In genomic region chr11:102422817-102423725, GRCh38 we compare ENCODE assay signal across 12 cellular contexts. TPM values are rescaled to one million over a fixed set of nuclear protein-coding genes. Genes with fewer than 3 reads are reported as not detected.
DNase-seq lines count a peak whose midpoint lies in the region; ATAC-seq, FAIRE-seq and TF ChIP-seq lines count a peak whose summit lies in the region.
"Had no signal": no experiment of that assay in that cellular context is flagged by ENCODE, and none has a peak within 500 bp of the region (broad histone marks: within the 10 kb centered on the region; RNA-seq: fewer than 3 reads in every experiment).

No MANE protein-coding gene starts in this region.

- H3K36me3 ChIP-seq in SK-N-MC (ENCODE audit: insufficient read depth, low read length), result peaks cover 24% of the 10 kb centered on the region
- H3K36me3 ChIP-seq in smooth muscle cell (ENCODE audit: low read depth), result no peaks in the 10 kb centered on the region
- peaks cover 6% of the 10 kb centered on the region; the same call in 1 of the 2 replicates for H3K36me3 ChIP-seq in MG63

- no peaks in the 10 kb centered on the region for H3K9me3 Mint-ChIP-seq in activated CD8-positive, alpha-beta memory T cell treated with anti-CD3 and anti-CD28 coated beads, Interleukin-2, amount 10 ng/mL, durations not matched to agents 7 days and 5 days (ENCODE audit: low read depth)
- H3K9me3 Mint-ChIP-seq: neural crest cell had no signal

- no peaks in the 10 kb centered on the region for H3K27me3 Mint-ChIP-seq in activated CD8-positive, alpha-beta memory T cell treated with anti-CD3 and anti-CD28 coated beads, Interleukin-2, amount 10 ng/mL, durations not matched to agents 7 days and 5 days

- H3F3A ChIP-seq in smooth muscle cell (ENCODE audit: low read depth), result no peaks in the 10 kb centered on the region

- H3K4me3 ChIP-seq in SK-N-MC (no peak overlapping the region), dorsolateral prefrontal cortex (no peak overlapping the region), smooth muscle cell (no peak overlapping the region), MG63 (no peak overlapping the region)

- H3K9me3 ChIP-seq in SK-N-MC (ENCODE audit: low read depth, low read length) (no peaks in the 10 kb centered on the region), smooth muscle cell (replicated peaks; ENCODE audit: low read depth) (no peaks in the 10 kb centered on the region), MG63 (no peaks in the 10 kb centered on the region)

- H3K27me3 ChIP-seq in dorsolateral prefrontal cortex, result no peaks in the 10 kb centered on the region
- H3K27me3 ChIP-seq in smooth muscle cell (ENCODE audit: low read depth), result no peaks in the 10 kb centered on the region
- no peaks in the 10 kb centered on the region for H3K27me3 ChIP-seq in MG63

- H3K36me3 Mint-ChIP-seq in activated CD8-positive, alpha-beta memory T cell treated with anti-CD3 and anti-CD28 coated beads, Interleukin-2, amount 10 ng/mL, durations not matched to agents 7 days and 5 days, result peaks cover 43% of the 10 kb centered on the region

- no peak overlapping the region for H2AFZ ChIP-seq in smooth muscle cell (ENCODE audit: low read depth)

- FAIRE-seq in GM12891 (lab: Jason Lieb, UNC), result no peak

- H3K4me2 ChIP-seq in smooth muscle cell, result peak overlapping the region; percentile 37

- H3K4me3 Mint-ChIP-seq in activated CD8-positive, alpha-beta memory T cell treated with anti-CD3 and anti-CD28 coated beads, Interleukin-2, amount 10 ng/mL, durations not matched to agents 7 days and 5 days, result no peak overlapping the region
- H3K4me3 Mint-ChIP-seq: neural crest cell had no signal

- H3K79me2 ChIP-seq in smooth muscle cell (ENCODE audit: low read depth), result peaks cover 4% of the 10 kb centered on the region

- no peak overlapping the region for H3K27ac Mint-ChIP-seq in activated CD8-positive, alpha-beta memory T cell treated with anti-CD3 and anti-CD28 coated beads, Interleukin-2, amount 10 ng/mL, durations not matched to agents 7 days and 5 days

- H3K27ac ChIP-seq in SK-N-MC (0 out of 2 replicates have a peak overlapping the region, but pooled peaks have one; percentile 27), dorsolateral prefrontal cortex (peak overlapping the region in 58 of 59 donors; percentile 5 to 98 (median 92)), smooth muscle cell (ENCODE audit: low read depth) (no peak overlapping the region)

- WGBS in smooth muscle cell (ENCODE audit: low lambda C conversion rate), result 35% methylated on average over 4 of the region's 4 CpGs

- ATAC-seq in activated CD8-positive, alpha-beta memory T cell treated with anti-CD3 and anti-CD28 coated beads, Interleukin-2, amount 10 ng/mL, durations not matched to agents 7 days and 5 days, result peak; percentile 30
- ATAC-seq: esophagus mucosa had no signal

- CTCF ChIA-PET in activated CD8-positive, alpha-beta memory T cell treated with anti-CD3 and anti-CD28 coated beads, Interleukin-2, amount 10 ng/mL, durations not matched to agents 7 days and 5 days (lab: Charles Lee), result interaction anchor here (1.0 kb wide), 1 partner anchor 21 kb away, joined by 4 read pairs; no protein-coding TSS in a partner anchor

- no peak overlapping the region for H3K9ac ChIP-seq in SK-N-MC (ENCODE audit: insufficient read length)
- no peak overlapping the region for H3K9ac ChIP-seq in smooth muscle cell (ENCODE audit: low read depth)

- no peak for TF ChIP-seq CTCF in dorsolateral prefrontal cortex (IDR thresholded peaks at IDR 0.05 in 54 of 56, conservative IDR thresholded peaks at IDR 0.05 in 2 of 56; ENCODE audit: low read depth in 1 of 56, partially characterized antibody in 56 of 56)
- no peak for TF ChIP-seq CTCF in smooth muscle cell (IDR thresholded peaks at IDR 0.05; ENCODE audit: borderline replicate concordance, insufficient read depth, poor library complexity, severe bottlenecking)

- DNase-seq in activated CD8-positive, alpha-beta memory T cell treated with anti-CD3 and anti-CD28 coated beads, Interleukin-2, amount 10 ng/mL, durations not matched to agents 7 days and 5 days, result no peak
- DNase-seq in activated CD8-positive, alpha-beta memory T cell treated with anti-CD3 and anti-CD28 coated beads, Interleukin-2, amount 50 U/mL, for 4 hours, result no peak
- DNase-seq in SK-N-MC (ENCODE audit: low read depth, low spot score) (no peak), dorsolateral prefrontal cortex (no peak), smooth muscle cell (lab: John Stamatoyannopoulos, UW; ENCODE audit: unreplicated experiment) (no peak), GM12891 (ENCODE audit: insufficient read length, low spot score) (no peak), DMS53 treated with DMSO at 0.1 percent for 48 hours (lab: John Stamatoyannopoulos, UW; ENCODE audit: unreplicated experiment) (no peak), MG63 (no peak)
- DNase-seq: NCI-H1694 treated with DMSO at 0.1 percent for 48 hours, RPMI8226 had no signal

- H4K20me1 ChIP-seq in smooth muscle cell (ENCODE audit: low read depth), result peaks cover 26% of the 10 kb centered on the region

- H3K4me1 Mint-ChIP-seq in activated CD8-positive, alpha-beta memory T cell treated with anti-CD3 and anti-CD28 coated beads, Interleukin-2, amount 10 ng/mL, durations not matched to agents 7 days and 5 days, result peaks cover 54% of the 10 kb centered on the region

- intact Hi-C loops in dorsolateral prefrontal cortex (cut with DNase I), result no loop called here

- peaks cover 17% of the 10 kb centered on the region for H3K4me1 ChIP-seq in smooth muscle cell (ENCODE audit: low read depth)

- TF ChIP-seq POLR2A in GM12891 (IDR thresholded peaks at IDR 0.05; ENCODE audit: low read depth, low read length), result no peak

TF ChIP-seq in GM12891, 5 proteins besides CTCF, POLR2A, EP300 and RAD21:
- TF ChIP-seq POLR2AphosphoS5 (IDR thresholded peaks at IDR 0.05; ENCODE audit: low read depth, low read length), result no peak
- TF ChIP-seq TAF1 (IDR thresholded peaks at IDR 0.05; ENCODE audit: low read depth, low read length), result no peak
- no peak for TF ChIP-seq SPI1 (IDR thresholded peaks at IDR 0.05; ENCODE audit: low read depth, low read length)
- TF ChIP-seq POU2F2 (IDR thresholded peaks at IDR 0.05; ENCODE audit: low read depth, low read length), result no peak
- TF ChIP-seq PAX5 (IDR thresholded peaks at IDR 0.05; ENCODE audit: insufficient read depth, low read length, severe bottlenecking), result no peak

RNA-seq across cellular contexts. Expression of gene TMEM123, which starts 29.5 kb away (rescaled TPM):
- 100 to 1,000 TPM; 194 to 242 TPM for total RNA-seq in activated CD8-positive, alpha-beta memory T cell treated with anti-CD3 and anti-CD28 coated beads, Interleukin-2, amount 10 ng/mL, durations not matched to agents 7 days and 5 days
- total RNA-seq in dorsolateral prefrontal cortex (100 to 1,000 TPM in 9 of 120 experiments, 10 to 100 TPM in 111; 31.8 to 163 (median 68.8) TPM), smooth muscle cell (77.6 and 78.8 TPM in 2 replicates)
- polyA plus RNA-seq in smooth muscle cell, result 38.8 and 55.8 TPM in 2 replicates
- 62.2 TPM for polyA plus RNA-seq in GM12891 (2012; ENCODE audit: low read depth, missing spikeins)
- 70.8 and 112 TPM in 2 replicates for total RNA-seq in MG63 (2014; rRNA removed; shearing (Covaris generic); ENCODE audit: low replicate concordance)
